Comparison of ENCODE assay signal across 1 cellular context in genomic region chr7:117249696-117250095, GRCh38.
TF ChIP-seq lines count a peak whose summit lies in the region.

No MANE protein-coding gene starts in this region.

TF ChIP-seq in GM12878, 131 proteins besides CTCF, POLR2A, EP300 and RAD21:
- TF ChIP-seq LARP7 (IDR thresholded peaks at IDR 0.05) (no peak), IRF5 (IDR thresholded peaks at IDR 0.05; ENCODE audit: borderline replicate concordance) (no peak), TAF1 (IDR thresholded peaks at IDR 0.05; ENCODE audit: borderline replicate concordance, low read depth, low read length) (no peak), SPI1 (IDR thresholded peaks at IDR 0.05; ENCODE audit: borderline replicate concordance, insufficient read depth, low read depth, low read length) (peak; percentile 38; the same call in 1 of the 2 replicates), SREBF1 (IDR thresholded peaks at IDR 0.05; ENCODE audit: low read length) (no peak)
